In the genomic region with DNA sequence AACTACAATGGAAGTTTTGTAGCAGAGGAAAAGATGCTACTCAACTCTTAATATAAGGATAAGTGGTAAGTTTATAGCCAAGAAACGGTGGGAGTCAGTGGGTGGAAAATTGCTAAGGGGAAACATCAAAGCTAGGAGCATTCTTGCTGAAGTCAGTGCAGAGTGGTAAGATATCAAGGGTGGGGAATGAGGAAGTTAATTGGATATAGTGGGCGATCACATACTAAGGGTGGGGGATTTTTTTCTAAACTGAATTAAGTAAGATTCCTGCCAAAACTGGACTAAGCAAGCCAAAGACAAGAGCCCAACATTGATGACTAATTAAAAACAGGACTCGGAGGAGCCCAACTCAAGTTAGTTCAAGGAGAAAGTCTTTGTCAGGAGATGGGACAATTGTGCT, we compare ENCODE assay signal across 1 cellular context.
TF ChIP-seq lines count a peak whose summit lies in the region.

No MANE protein-coding gene starts in this region.

TF ChIP-seq in GM23338, 12 proteins besides CTCF, POLR2A, EP300 and RAD21 (continued from another document):
- TF ChIP-seq, protein P1, sequence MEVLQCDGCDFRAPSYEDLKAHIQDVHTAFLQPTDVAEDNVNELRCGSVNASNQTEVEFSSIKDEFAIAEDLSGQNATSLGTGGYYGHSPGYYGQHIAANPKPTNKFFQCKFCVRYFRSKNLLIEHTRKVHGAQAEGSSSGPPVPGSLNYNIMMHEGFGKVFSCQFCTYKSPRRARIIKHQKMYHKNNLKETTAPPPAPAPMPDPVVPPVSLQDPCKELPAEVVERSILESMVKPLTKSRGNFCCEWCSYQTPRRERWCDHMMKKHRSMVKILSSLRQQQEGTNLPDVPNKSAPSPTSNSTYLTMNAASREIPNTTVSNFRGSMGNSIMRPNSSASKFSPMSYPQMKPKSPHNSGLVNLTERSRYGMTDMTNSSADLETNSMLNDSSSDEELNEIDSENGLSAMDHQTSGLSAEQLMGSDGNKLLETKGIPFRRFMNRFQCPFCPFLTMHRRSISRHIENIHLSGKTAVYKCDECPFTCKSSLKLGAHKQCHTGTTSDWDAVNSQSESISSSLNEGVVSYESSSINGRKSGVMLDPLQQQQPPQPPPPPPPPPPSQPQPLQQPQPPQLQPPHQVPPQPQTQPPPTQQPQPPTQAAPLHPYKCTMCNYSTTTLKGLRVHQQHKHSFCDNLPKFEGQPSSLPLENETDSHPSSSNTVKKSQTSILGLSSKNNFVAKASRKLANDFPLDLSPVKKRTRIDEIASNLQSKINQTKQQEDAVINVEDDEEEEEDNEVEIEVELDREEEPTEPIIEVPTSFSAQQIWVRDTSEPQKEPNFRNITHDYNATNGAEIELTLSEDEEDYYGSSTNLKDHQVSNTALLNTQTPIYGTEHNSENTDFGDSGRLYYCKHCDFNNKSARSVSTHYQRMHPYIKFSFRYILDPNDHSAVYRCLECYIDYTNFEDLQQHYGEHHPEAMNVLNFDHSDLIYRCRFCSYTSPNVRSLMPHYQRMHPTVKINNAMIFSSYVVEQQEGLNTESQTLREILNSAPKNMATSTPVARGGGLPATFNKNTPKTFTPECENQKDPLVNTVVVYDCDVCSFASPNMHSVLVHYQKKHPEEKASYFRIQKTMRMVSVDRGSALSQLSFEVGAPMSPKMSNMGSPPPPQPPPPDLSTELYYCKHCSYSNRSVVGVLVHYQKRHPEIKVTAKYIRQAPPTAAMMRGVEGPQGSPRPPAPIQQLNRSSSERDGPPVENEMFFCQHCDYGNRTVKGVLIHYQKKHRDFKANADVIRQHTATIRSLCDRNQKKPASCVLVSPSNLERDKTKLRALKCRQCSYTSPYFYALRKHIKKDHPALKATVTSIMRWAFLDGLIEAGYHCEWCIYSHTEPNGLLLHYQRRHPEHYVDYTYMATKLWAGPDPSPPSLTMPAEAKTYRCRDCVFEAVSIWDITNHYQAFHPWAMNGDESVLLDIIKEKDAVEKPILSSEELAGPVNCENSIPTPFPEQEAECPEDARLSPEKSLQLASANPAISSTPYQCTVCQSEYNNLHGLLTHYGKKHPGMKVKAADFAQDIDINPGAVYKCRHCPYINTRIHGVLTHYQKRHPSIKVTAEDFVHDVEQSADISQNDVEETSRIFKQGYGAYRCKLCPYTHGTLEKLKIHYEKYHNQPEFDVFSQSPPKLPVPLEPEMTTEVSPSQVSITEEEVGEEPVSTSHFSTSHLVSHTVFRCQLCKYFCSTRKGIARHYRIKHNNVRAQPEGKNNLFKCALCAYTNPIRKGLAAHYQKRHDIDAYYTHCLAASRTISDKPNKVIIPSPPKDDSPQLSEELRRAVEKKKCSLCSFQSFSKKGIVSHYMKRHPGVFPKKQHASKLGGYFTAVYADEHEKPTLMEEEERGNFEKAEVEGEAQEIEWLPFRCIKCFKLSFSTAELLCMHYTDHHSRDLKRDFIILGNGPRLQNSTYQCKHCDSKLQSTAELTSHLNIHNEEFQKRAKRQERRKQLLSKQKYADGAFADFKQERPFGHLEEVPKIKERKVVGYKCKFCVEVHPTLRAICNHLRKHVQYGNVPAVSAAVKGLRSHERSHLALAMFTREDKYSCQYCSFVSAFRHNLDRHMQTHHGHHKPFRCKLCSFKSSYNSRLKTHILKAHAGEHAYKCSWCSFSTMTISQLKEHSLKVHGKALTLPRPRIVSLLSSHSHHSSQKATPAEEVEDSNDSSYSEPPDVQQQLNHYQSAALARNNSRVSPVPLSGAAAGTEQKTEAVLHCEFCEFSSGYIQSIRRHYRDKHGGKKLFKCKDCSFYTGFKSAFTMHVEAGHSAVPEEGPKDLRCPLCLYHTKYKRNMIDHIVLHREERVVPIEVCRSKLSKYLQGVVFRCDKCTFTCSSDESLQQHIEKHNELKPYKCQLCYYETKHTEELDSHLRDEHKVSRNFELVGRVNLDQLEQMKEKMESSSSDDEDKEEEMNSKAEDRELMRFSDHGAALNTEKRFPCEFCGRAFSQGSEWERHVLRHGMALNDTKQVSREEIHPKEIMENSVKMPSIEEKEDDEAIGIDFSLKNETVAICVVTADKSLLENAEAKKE (CRISPR knock-in tag; IDR thresholded peaks at IDR 0.05) = no peak
- no peak for TF ChIP-seq POLR2AphosphoS5 (IDR thresholded peaks at IDR 0.05; ENCODE audit: low read depth)
- TF ChIP-seq STAT1 (IDR thresholded peaks at IDR 0.05; ENCODE audit: unreplicated experiment) = no peak
- TF ChIP-seq, protein P2, sequence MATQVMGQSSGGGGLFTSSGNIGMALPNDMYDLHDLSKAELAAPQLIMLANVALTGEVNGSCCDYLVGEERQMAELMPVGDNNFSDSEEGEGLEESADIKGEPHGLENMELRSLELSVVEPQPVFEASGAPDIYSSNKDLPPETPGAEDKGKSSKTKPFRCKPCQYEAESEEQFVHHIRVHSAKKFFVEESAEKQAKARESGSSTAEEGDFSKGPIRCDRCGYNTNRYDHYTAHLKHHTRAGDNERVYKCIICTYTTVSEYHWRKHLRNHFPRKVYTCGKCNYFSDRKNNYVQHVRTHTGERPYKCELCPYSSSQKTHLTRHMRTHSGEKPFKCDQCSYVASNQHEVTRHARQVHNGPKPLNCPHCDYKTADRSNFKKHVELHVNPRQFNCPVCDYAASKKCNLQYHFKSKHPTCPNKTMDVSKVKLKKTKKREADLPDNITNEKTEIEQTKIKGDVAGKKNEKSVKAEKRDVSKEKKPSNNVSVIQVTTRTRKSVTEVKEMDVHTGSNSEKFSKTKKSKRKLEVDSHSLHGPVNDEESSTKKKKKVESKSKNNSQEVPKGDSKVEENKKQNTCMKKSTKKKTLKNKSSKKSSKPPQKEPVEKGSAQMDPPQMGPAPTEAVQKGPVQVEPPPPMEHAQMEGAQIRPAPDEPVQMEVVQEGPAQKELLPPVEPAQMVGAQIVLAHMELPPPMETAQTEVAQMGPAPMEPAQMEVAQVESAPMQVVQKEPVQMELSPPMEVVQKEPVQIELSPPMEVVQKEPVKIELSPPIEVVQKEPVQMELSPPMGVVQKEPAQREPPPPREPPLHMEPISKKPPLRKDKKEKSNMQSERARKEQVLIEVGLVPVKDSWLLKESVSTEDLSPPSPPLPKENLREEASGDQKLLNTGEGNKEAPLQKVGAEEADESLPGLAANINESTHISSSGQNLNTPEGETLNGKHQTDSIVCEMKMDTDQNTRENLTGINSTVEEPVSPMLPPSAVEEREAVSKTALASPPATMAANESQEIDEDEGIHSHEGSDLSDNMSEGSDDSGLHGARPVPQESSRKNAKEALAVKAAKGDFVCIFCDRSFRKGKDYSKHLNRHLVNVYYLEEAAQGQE (IDR thresholded peaks at IDR 0.05; ENCODE audit: unreplicated experiment) = no peak
- TF ChIP-seq EZH2 (IDR thresholded peaks at IDR 0.05; ENCODE audit: low read depth, unreplicated experiment) = no peak
- TF ChIP-seq JUNB (IDR thresholded peaks at IDR 0.05; ENCODE audit: unreplicated experiment) = no peak
